In genomic region chr7:44073664-44074348, GRCh38 we compare ENCODE assay signal across 10 cellular contexts. TPM values are rescaled to one million over a fixed set of nuclear protein-coding genes. Genes with fewer than 3 reads are reported as not detected.
DNase-seq lines count a peak whose midpoint lies in the region; TF ChIP-seq lines count a peak whose summit lies in the region.
"Had no signal": no experiment of that assay in that cellular context is flagged by ENCODE, and none has a peak within 500 bp of the region (broad histone marks: within the 10 kb centered on the region; RNA-seq: fewer than 3 reads in every experiment).

No MANE protein-coding gene starts in this region.

- TF ChIP-seq CTCF in LNCaP clone FGC (IDR thresholded peaks at IDR 0.05; ENCODE audit: control insufficient read depth, extremely low read depth, insufficient read depth) (no peak), adrenal gland (IDR thresholded peaks at IDR 0.05) (peak in 1 of 6 experiments; percentile 11)

- no peaks in the 10 kb centered on the region for H3K27me3 Mint-ChIP-seq in activated naive CD4-positive, alpha-beta T cell treated with anti-CD3 and anti-CD28 coated beads, Interleukin-2, amount 10 ng/mL, durations not matched to agents 7 days and 5 days
- H3K27me3 Mint-ChIP-seq: activated naive CD4-positive, alpha-beta T cell treated with anti-CD3 and anti-CD28 coated beads, Interleukin-2, amount 50 U/mL, for 24 hours had no signal

- WGBS in adrenal gland, 4 donors: 61 to 65% (median 63%) methylated on average over 16 to 26 of the region's 26 CpGs

- peak; percentile 50 for DNase-seq in activated naive CD4-positive, alpha-beta T cell treated with anti-CD3 and anti-CD28 coated beads, Interleukin-2, amount 10 ng/mL, durations not matched to agents 7 days and 5 days
- no peak for DNase-seq in activated naive CD4-positive, alpha-beta T cell treated with Interleukin-2 at 50 U/mL for 16 hours
- DNase-seq in LNCaP clone FGC (ENCODE audit: low read depth) (peak; percentile 58), adrenal gland (peak; percentile 60 to 83 (median 75)), islet precursor cell (peak; percentile 84), NCI-H2196 treated with DMSO at 0.1 percent for 48 hours (lab: John Stamatoyannopoulos, UW; ENCODE audit: unreplicated experiment) (no peak), NCI-H2107 treated with DMSO at 0.1 percent for 48 hours (lab: John Stamatoyannopoulos, UW; ENCODE audit: unreplicated experiment) (no peak)
- DNase-seq in stimulated activated CD8-positive, alpha-beta memory T cell treated with anti-CD3 and anti-CD28 coated beads, Interleukin-4, amount 100 ng/mL, for 1 hour (ENCODE audit: low read depth in 2 of 2, low spot score in 1 of 2): peak; percentile 24 to 41
- DNase-seq: DND-41 had no signal

- peak overlapping the region in 4 of 5 donors; percentile 34 to 87 (median 62) for H3K27ac ChIP-seq in adrenal gland

- H3K9me3 ChIP-seq in adrenal gland (replicated peaks in 1 of 3): no peaks in the 10 kb centered on the region

- peaks cover 10% of the 10 kb centered on the region for H3K4me1 Mint-ChIP-seq in activated naive CD4-positive, alpha-beta T cell treated with anti-CD3 and anti-CD28 coated beads, Interleukin-2, amount 10 ng/mL, durations not matched to agents 7 days and 5 days

- H3K36me3 Mint-ChIP-seq in activated naive CD4-positive, alpha-beta T cell treated with anti-CD3 and anti-CD28 coated beads, Interleukin-2, amount 10 ng/mL, durations not matched to agents 7 days and 5 days: peaks cover 36% of the 10 kb centered on the region

- no peak overlapping the region for H3K4me3 Mint-ChIP-seq in activated naive CD4-positive, alpha-beta T cell treated with anti-CD3 and anti-CD28 coated beads, Interleukin-2, amount 10 ng/mL, durations not matched to agents 7 days and 5 days
- H3K4me3 Mint-ChIP-seq: activated naive CD4-positive, alpha-beta T cell treated with anti-CD3 and anti-CD28 coated beads, Interleukin-2, amount 50 U/mL, for 24 hours had no signal

- H3K36me3 ChIP-seq in adrenal gland (replicated peaks in 1 of 2): peaks cover 0 to 60% of the 10 kb centered on the region in 2 donors

- H3K4me1 ChIP-seq in adrenal gland (replicated peaks in 1 of 2): peaks cover 5 to 15% of the 10 kb centered on the region in 2 donors

- H3K4me3 ChIP-seq in LNCaP clone FGC (ENCODE audit: low read depth, low read length): 0 out of 2 replicates have a peak overlapping the region, but pooled peaks have one; percentile 4
- no peak overlapping the region for H3K4me3 ChIP-seq in adrenal gland

- H3K27me3 ChIP-seq in adrenal gland: no peaks in the 10 kb centered on the region

- TF ChIP-seq POLR2A in adrenal gland (IDR thresholded peaks at IDR 0.05): no peak

- H3K27ac Mint-ChIP-seq in activated naive CD4-positive, alpha-beta T cell treated with anti-CD3 and anti-CD28 coated beads, Interleukin-2, amount 10 ng/mL, durations not matched to agents 7 days and 5 days: no peak overlapping the region
- H3K27ac Mint-ChIP-seq: activated naive CD4-positive, alpha-beta T cell treated with anti-CD3 and anti-CD28 coated beads, Interleukin-2, amount 50 U/mL, for 24 hours had no signal

- intact Hi-C loops in adrenal gland (cut with DNase I): loop anchor here in 1 of 2 donors (10.0 kb wide), 1 partner anchor 121 kb away; no protein-coding TSS in a partner anchor

- no peaks in the 10 kb centered on the region for H3K9me3 Mint-ChIP-seq in activated naive CD4-positive, alpha-beta T cell treated with anti-CD3 and anti-CD28 coated beads, Interleukin-2, amount 10 ng/mL, durations not matched to agents 7 days and 5 days
- H3K9me3 Mint-ChIP-seq: activated naive CD4-positive, alpha-beta T cell treated with anti-CD3 and anti-CD28 coated beads, Interleukin-2, amount 50 U/mL, for 24 hours had no signal

- CTCF ChIA-PET in activated naive CD4-positive, alpha-beta T cell treated with anti-CD3 and anti-CD28 coated beads, Interleukin-2, amount 10 ng/mL, durations not matched to agents 7 days and 5 days (lab: Charles Lee): interaction anchor here (3.2 kb wide), 1 partner anchor 123 kb away, joined by 10 read pairs; no protein-coding TSS in a partner anchor

RNA-seq across cellular contexts. Expression of gene PGAM2, which starts 8.4 kb away (rescaled TPM):
- 10 to 100 TPM in 1 of 8 donors, 1 to 10 TPM in 6, under 1 TPM in 1; 0.76 to 30.1 (median 4.3) TPM for total RNA-seq in adrenal gland
- 10 to 100 TPM in 2 of 3 donors, 1 to 10 TPM in 1; 2.3 to 20.4 (median 15.8) TPM for polyA plus RNA-seq in adrenal gland

RNA-seq across cellular contexts. Expression of gene POLM, which starts 8.5 kb away (rescaled TPM):
- total RNA-seq in adrenal gland: 10 to 100 TPM; 11.3 to 51.8 (median 28.2) TPM
- 10 to 100 TPM in 2 of 3 donors, 1 to 10 TPM in 1; 5.4 to 38.5 (median 21.9) TPM for polyA plus RNA-seq in adrenal gland

RNA-seq across cellular contexts. Expression of gene DBNL, which starts 29.3 kb away (rescaled TPM):
- total RNA-seq in adrenal gland: 100 to 1,000 TPM in 2 of 8 donors, 10 to 100 TPM in 6; 71.7 to 145 (median 90.2) TPM
- 10 to 100 TPM; 46.2 to 74.0 (median 66.1) TPM for polyA plus RNA-seq in adrenal gland

RNA-seq across cellular contexts. Expression of gene AEBP1, which starts 30.3 kb away (rescaled TPM):
- total RNA-seq in adrenal gland: 100 to 1,000 TPM in 6 of 8 donors, 10 to 100 TPM in 2; 64.8 to 292 (median 127) TPM
- polyA plus RNA-seq in adrenal gland: 100 to 1,000 TPM in 2 of 3 donors, 10 to 100 TPM in 1; 41.2 to 198 (median 155) TPM

RNA-seq across cellular contexts. Expression of gene POLD2, which starts 49.5 kb away (rescaled TPM):
- 100 to 1,000 TPM in 2 of 8 donors, 10 to 100 TPM in 6; 47.5 to 127 (median 71.7) TPM for total RNA-seq in adrenal gland
- 100 to 1,000 TPM in 1 of 3 donors, 10 to 100 TPM in 2; 89.4 to 101 (median 93.0) TPM for polyA plus RNA-seq in adrenal gland

Comparison
In these comparisons a context has a peak if more than half of its experiments do, and no peak if none do; other contexts are left out.
1. DNase-seq: peak in activated naive CD4-positive, alpha-beta T cell treated with anti-CD3 and anti-CD28 coated beads, Interleukin-2, amount 10 ng/mL, durations not matched to agents 7 days and 5 days (single experiment), LNCaP clone FGC (single experiment), adrenal gland (7 of 7), islet precursor cell (single experiment) and stimulated activated CD8-positive, alpha-beta memory T cell treated with anti-CD3 and anti-CD28 coated beads, Interleukin-4, amount 100 ng/mL, for 1 hour (2 of 2); none in activated naive CD4-positive, alpha-beta T cell treated with Interleukin-2 at 50 U/mL for 16 hours (single experiment), NCI-H2196 treated with DMSO at 0.1 percent for 48 hours (single experiment) and NCI-H2107 treated with DMSO at 0.1 percent for 48 hours (single experiment).